7 cellular contexts compared by ENCODE assay signal in genomic region chr11:77014669-77015068, GRCh38. TPM values are rescaled to one million over a fixed set of nuclear protein-coding genes. Genes with fewer than 3 reads are reported as not detected.
"Had no signal": no experiment of that assay in that cellular context is flagged by ENCODE, and none has a peak within 500 bp of the region (broad histone marks: within the 10 kb centered on the region; RNA-seq: fewer than 3 reads in every experiment).

No MANE protein-coding gene starts in this region.

- FAIRE-seq: HTR-8/SVneo had no signal

- DNase-seq: GOT3, H9, HCEC 1CT, KG1 had no signal

RNA-seq across cellular contexts. Expression of gene B3GNT6, which starts 19.5 kb away (rescaled TPM):
- total RNA-seq: H4, H9 had no signal
- polyA plus RNA-seq: IgD-negative memory B cell had no signal
